20 cellular contexts compared by ENCODE assay signal in genomic region chr11:126589492-126589803, GRCh38.
A peak's percentile ranks its signal among the peaks of the same experiment; 100 is the strongest.
DNase-seq lines count a peak whose midpoint lies in the region; ATAC-seq, FAIRE-seq and TF ChIP-seq lines count a peak whose summit lies in the region.
"Had no signal": no experiment of that assay in that cellular context is flagged by ENCODE, and none has a peak within 500 bp of the region (broad histone marks: within the 10 kb centered on the region; RNA-seq: fewer than 3 reads in every experiment).

No MANE protein-coding gene starts in this region.

- no TSS peak for BruUV-seq in K562 (replicated peaks; lab: Mats Ljungman, UMichigan)

- CTCF ChIA-PET in K562 (lab: Yijun Ruan, JAX; ENCODE audit: low intra/inter-chr PET ratio): no interaction called here

- no peaks in the 10 kb centered on the region for H3K79me2 ChIP-seq in K562 (ENCODE audit: control insufficient read depth, insufficient read depth, low read length)

- no peak for TF ChIP-seq RAD21 in K562 (CRISPR knock-in tag; conservative IDR thresholded peaks at IDR 0.05 in 1 of 2, IDR thresholded peaks at IDR 0.05 in 1 of 2)

- intact Hi-C loops in K562 (cut with micrococcal nuclease): no loop called here
- intact Hi-C loops in left lung (cut with DNase I): no loop called here
- intact Hi-C loops in left colon (cut with DNase I, micrococcal nuclease): no loop called here

- WGBS in K562 (ENCODE audit: insufficient coverage, low coverage, missing lambda C conversion rate): 0% methylated on average over 4 of the region's 4 CpGs

- no peak overlapping the region for H2AFZ ChIP-seq in K562 (ENCODE audit: low read depth, low read length)

- no peaks in the 10 kb centered on the region for H4K20me1 ChIP-seq in K562 (replicated peaks; ENCODE audit: control insufficient read depth, insufficient read depth, low read length)

- in situ Hi-C loops in K562 (cut with MboI): no loop called here

- H3K4me2 ChIP-seq in K562 (ENCODE audit: insufficient read depth, low read length): no peak overlapping the region
- H3K4me2 ChIP-seq: GM23338 had no signal

- no peak overlapping the region for H3K27ac ChIP-seq in K562 (ENCODE audit: extremely low read depth, low read depth, low read length)
- H3K27ac ChIP-seq in left lung: no peak overlapping the region
- H3K27ac ChIP-seq: SK-N-MC had no signal

- no peak for TF ChIP-seq POLR2A in K562 (conservative IDR thresholded peaks at IDR 0.05)

- TF ChIP-seq CTCF in K562 (IDR thresholded peaks at IDR 0.05 in 2 of 3, conservative IDR thresholded peaks at IDR 0.05 in 1 of 3; ENCODE audit: insufficient read depth in 2 of 3, low read depth in 1 of 3, low read length in 3 of 3): no peak
- no peak for TF ChIP-seq CTCF in left lung (IDR thresholded peaks at IDR 0.05)

- ATAC-seq in K562 (no peak), left lung (peak; percentile 6), esophagus mucosa (no peak), left colon (no peak)
- ATAC-seq: GM23338, PC-3 had no signal

- no peak for FAIRE-seq in K562 (lab: Jason Lieb, UNC)
- FAIRE-seq: G401.6, GM18507 had no signal

- no peaks in the 10 kb centered on the region for H3K4me1 ChIP-seq in K562 (replicated peaks in 1 of 2; ENCODE audit: control insufficient read depth in 2 of 2, insufficient read depth in 2 of 2, low read length in 2 of 2)
- no peaks in the 10 kb centered on the region for H3K4me1 ChIP-seq in left lung

- no peak for TF ChIP-seq EP300 in K562 (IDR thresholded peaks at IDR 0.05; ENCODE audit: low read length)

- H3K9me3 ChIP-seq in K562 (replicated peaks; ENCODE audit: control insufficient read depth, insufficient read depth, low read depth, low read length) (no peaks in the 10 kb centered on the region), left lung (no peaks in the 10 kb centered on the region)

- DNase-seq in DMS79 treated with DMSO at 0.1 percent for 48 hours (lab: John Stamatoyannopoulos, UW) (peak; percentile 88), ELR (ENCODE audit: low read depth) (peak; percentile 40), K562 (ENCODE audit: extremely low read depth in 1 of 4, low spot score in 3 of 4) (no peak), left lung (no peak), NCI-H2171 treated with DMSO at 0.1 percent for 48 hours (lab: John Stamatoyannopoulos, UW) (no peak), left colon (no peak)
- DNase-seq: CD4-positive, CD25-positive, alpha-beta regulatory T cell; DND-41; HCEC 1CT; MM.1S; NCI-H1048; NCI-H524 treated with DMSO at 0.1 percent for 48 hours; PC-3; RPMI8226; SHP77 had no signal

- H3K27me3 ChIP-seq in K562 (ENCODE audit: control insufficient read depth in 2 of 2, insufficient read depth in 2 of 2, low read length in 2 of 2) (peaks cover 18 to 55% of the 10 kb centered on the region in 2 experiments; a peak in 4 of 5 replicates), left lung (peaks cover 0 to 4% of the 10 kb centered on the region in 2 donors)

- H3K9ac ChIP-seq in K562 (ENCODE audit: insufficient read depth in 1 of 2, low read depth in 2 of 2, low read length in 2 of 2): no peak overlapping the region

- no peaks in the 10 kb centered on the region for H3K9me1 ChIP-seq in K562 (ENCODE audit: control insufficient read depth, insufficient read depth, low read length)

- H3K36me3 ChIP-seq in K562 (ENCODE audit: control insufficient read depth, insufficient read depth, low read length) (no peaks in the 10 kb centered on the region), left lung (no peaks in the 10 kb centered on the region)

- POLR2A ChIA-PET in K562 (lab: Yijun Ruan, JAX): interaction anchor here (0.5 kb wide), 1 partner anchor 100 kb away, joined by 3 read pairs; no protein-coding TSS in a partner anchor

- H3K4me3 ChIP-seq in K562: no peak overlapping the region
- H3K4me3 ChIP-seq in left lung: no peak overlapping the region
- H3K4me3 ChIP-seq: GM23338, SK-N-MC had no signal

TF ChIP-seq in K562, 482 proteins besides CTCF, POLR2A, EP300 and RAD21:
- no peak for TF ChIP-seq FOXJ3 (CRISPR knock-in tag; IDR thresholded peaks at IDR 0.05)
- TF ChIP-seq RBM25 (IDR thresholded peaks at IDR 0.05; ENCODE audit: low read depth, low read length, severe bottlenecking): peak; percentile 33
- TF ChIP-seq ZFP36 (IDR thresholded peaks at IDR 0.05; ENCODE audit: low read depth, low read length, partially characterized antibody): peak; percentile 45
- TF ChIP-seq IFI16 (CRISPR knock-in tag; IDR thresholded peaks at IDR 0.05): no peak

Comparison
In these comparisons a context has a peak if more than half of its experiments do, and no peak if none do; other contexts are left out.
1. DNase-seq: peak in DMS79 treated with DMSO at 0.1 percent for 48 hours (single experiment) and ELR (single experiment); none in K562 (0 of 4), left lung (0 of 2), NCI-H2171 treated with DMSO at 0.1 percent for 48 hours (single experiment) and left colon (0 of 2).